ENCODE assay signal across 8 cellular contexts in the genomic region with DNA sequence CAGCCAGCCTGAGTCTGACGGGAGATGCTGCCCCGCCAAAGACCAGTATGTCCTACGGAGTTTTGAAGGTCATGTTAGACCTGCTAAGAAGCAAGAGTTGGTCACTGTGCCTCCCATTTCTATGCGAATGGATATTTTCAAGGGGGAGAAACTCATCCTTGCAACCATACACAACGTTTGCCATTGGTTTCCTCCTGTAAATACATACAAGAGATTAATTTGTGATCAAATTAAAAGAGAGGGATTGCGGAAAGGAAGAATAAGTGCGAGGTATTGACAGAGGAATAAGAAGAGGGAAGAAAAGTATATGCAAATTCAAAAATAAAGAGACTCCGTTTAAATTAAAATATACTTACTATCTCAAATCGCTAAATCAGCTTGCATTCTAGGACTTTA. TPM values are rescaled to one million over a fixed set of nuclear protein-coding genes. Genes with fewer than 3 reads are reported as not detected.
A peak's percentile ranks its signal among the peaks of the same experiment; 100 is the strongest.
DNase-seq lines count a peak whose midpoint lies in the region; ATAC-seq lines count a peak whose summit lies in the region.

No MANE protein-coding gene starts in this region.

- H3K27ac ChIP-seq in effector memory CD4-positive, alpha-beta T cell (ENCODE audit: insufficient read depth, low read length, poor library complexity, severe bottlenecking): no peak overlapping the region

- POLR2A ChIA-PET in activated CD8-positive, alpha-beta T cell treated with anti-CD3 and anti-CD28 coated beads, Interleukin-2, amount 10 ng/mL, durations not matched to agents 7 days and 5 days (lab: Charles Lee): interaction anchor here (0.5 kb wide), 1 partner anchor 74 kb away, joined by 3 read pairs; no protein-coding TSS in a partner anchor

- no peak overlapping the region for H3K4me3 ChIP-seq in effector memory CD4-positive, alpha-beta T cell (ENCODE audit: insufficient read depth, low read depth, low read length, poor library complexity, severe bottlenecking)

- peak overlapping the region; percentile 14 for H3K27ac Mint-ChIP-seq in activated CD4-positive, alpha-beta T cell treated with anti-CD3 and anti-CD28 coated beads, Interleukin-2, amount 10 ng/mL, durations not matched to agents 24 days and 14 days
- no peak overlapping the region for H3K27ac Mint-ChIP-seq in activated CD8-positive, alpha-beta T cell treated with anti-CD3 and anti-CD28 coated beads, Interleukin-2, amount 10 ng/mL, durations not matched to agents 7 days and 5 days
- no peak overlapping the region for H3K27ac Mint-ChIP-seq in immature natural killer cell
- H3K27ac Mint-ChIP-seq in stimulated activated naive CD8-positive, alpha-beta T cell treated with anti-CD3 and anti-CD28 coated beads, Interleukin-15, amount 100 ng/mL, for 72 hours: no peak overlapping the region

- CTCF ChIA-PET in activated CD8-positive, alpha-beta T cell treated with anti-CD3 and anti-CD28 coated beads, Interleukin-2, amount 10 ng/mL, durations not matched to agents 7 days and 5 days (lab: Charles Lee): interaction anchor here (1.1 kb wide), 1 partner anchor 63 kb away, joined by 3 read pairs; no protein-coding TSS in a partner anchor

- no peaks in the 10 kb centered on the region for H3K36me3 Mint-ChIP-seq in activated CD4-positive, alpha-beta T cell treated with anti-CD3 and anti-CD28 coated beads, Interleukin-2, amount 10 ng/mL, durations not matched to agents 24 days and 14 days (ENCODE audit: low read depth)
- no peaks in the 10 kb centered on the region for H3K36me3 Mint-ChIP-seq in activated CD8-positive, alpha-beta T cell treated with anti-CD3 and anti-CD28 coated beads, Interleukin-2, amount 10 ng/mL, durations not matched to agents 7 days and 5 days (ENCODE audit: low read depth)
- H3K36me3 Mint-ChIP-seq in immature natural killer cell: no peaks in the 10 kb centered on the region

- H3K27me3 ChIP-seq in effector memory CD4-positive, alpha-beta T cell (replicated peaks; ENCODE audit: control insufficient read depth, insufficient read depth, low read length, poor library complexity, severe bottlenecking): peaks cover 22% of the 10 kb centered on the region

- intact Hi-C loops in activated CD4-positive, alpha-beta T cell treated with anti-CD3 and anti-CD28 coated beads, Interleukin-2, amount 10 ng/mL, durations not matched to agents 24 days and 14 days (cut with micrococcal nuclease): loop anchor here (2.0 kb wide), 1 partner anchor 75 kb away; a partner anchor contains a TSS

- peaks cover 14% of the 10 kb centered on the region for H3K4me1 ChIP-seq in effector memory CD4-positive, alpha-beta T cell (ENCODE audit: control insufficient read depth, insufficient read depth, low read length, poor library complexity, severe bottlenecking)

- peaks cover 16% of the 10 kb centered on the region for H3K4me1 Mint-ChIP-seq in activated CD4-positive, alpha-beta T cell treated with anti-CD3 and anti-CD28 coated beads, Interleukin-2, amount 10 ng/mL, durations not matched to agents 24 days and 14 days
- H3K4me1 Mint-ChIP-seq in activated CD8-positive, alpha-beta T cell treated with anti-CD3 and anti-CD28 coated beads, Interleukin-2, amount 10 ng/mL, durations not matched to agents 7 days and 5 days (ENCODE audit: low read depth): peaks cover 11% of the 10 kb centered on the region
- H3K4me1 Mint-ChIP-seq in immature natural killer cell: peaks cover 19 to 28% of the 10 kb centered on the region in 2 donors
- H3K4me1 Mint-ChIP-seq in stimulated activated naive CD8-positive, alpha-beta T cell treated with anti-CD3 and anti-CD28 coated beads, Interleukin-15, amount 100 ng/mL, for 72 hours: peaks cover 24% of the 10 kb centered on the region

- H3K4me3 Mint-ChIP-seq in activated CD4-positive, alpha-beta T cell treated with anti-CD3 and anti-CD28 coated beads, Interleukin-2, amount 10 ng/mL, durations not matched to agents 24 days and 14 days: peak overlapping the region; percentile 84
- H3K4me3 Mint-ChIP-seq in activated CD8-positive, alpha-beta T cell treated with anti-CD3 and anti-CD28 coated beads, Interleukin-2, amount 10 ng/mL, durations not matched to agents 7 days and 5 days: peak overlapping the region; percentile 71
- H3K4me3 Mint-ChIP-seq in immature natural killer cell: peak overlapping the region; percentile 82 to 94 (median 90)
- H3K4me3 Mint-ChIP-seq in stimulated activated naive CD8-positive, alpha-beta T cell treated with anti-CD3 and anti-CD28 coated beads, Interleukin-15, amount 100 ng/mL, for 72 hours: peak overlapping the region; percentile 84 to 90

- H3K27me3 Mint-ChIP-seq in activated CD4-positive, alpha-beta T cell treated with anti-CD3 and anti-CD28 coated beads, Interleukin-2, amount 10 ng/mL, durations not matched to agents 24 days and 14 days: peaks cover 55% of the 10 kb centered on the region
- H3K27me3 Mint-ChIP-seq in activated CD8-positive, alpha-beta T cell treated with anti-CD3 and anti-CD28 coated beads, Interleukin-2, amount 10 ng/mL, durations not matched to agents 7 days and 5 days (ENCODE audit: low read depth): peaks cover 45% of the 10 kb centered on the region
- peaks cover 8 to 20% (median 14%) of the 10 kb centered on the region in 3 donors for H3K27me3 Mint-ChIP-seq in immature natural killer cell (ENCODE audit: low read depth in 3 of 3)
- peaks cover 54% of the 10 kb centered on the region for H3K27me3 Mint-ChIP-seq in stimulated activated naive CD8-positive, alpha-beta T cell treated with anti-CD3 and anti-CD28 coated beads, Interleukin-15, amount 100 ng/mL, for 72 hours

- no peaks in the 10 kb centered on the region for H3K9me3 ChIP-seq in effector memory CD4-positive, alpha-beta T cell (ENCODE audit: control insufficient read depth, low read length)

- no peak for DNase-seq in activated CD4-positive, alpha-beta T cell treated with anti-CD3 and anti-CD28 coated beads, Interleukin-2, amount 10 ng/mL, durations not matched to agents 24 days and 14 days
- DNase-seq in activated CD4-positive, alpha-beta T cell treated with anti-CD3 and anti-CD28 coated beads for 4 hours: no peak
- no peak for DNase-seq in activated CD8-positive, alpha-beta T cell treated with anti-CD3 and anti-CD28 coated beads, Interleukin-2, amount 10 ng/mL, durations not matched to agents 7 days and 5 days
- DNase-seq in immature natural killer cell: no peak
- no peak for DNase-seq in stimulated activated naive CD8-positive, alpha-beta T cell treated with anti-CD3 and anti-CD28 coated beads, Interleukin-15, amount 100 ng/mL, for 72 hours
- DNase-seq in stimulated activated CD8-positive, alpha-beta memory T cell treated with anti-CD3 and anti-CD28 coated beads, Interleukin-4, amount 100 ng/mL, for 48 hours: no peak
- no peak for DNase-seq in effector memory CD4-positive, alpha-beta T cell

- no peaks in the 10 kb centered on the region for H3K9me3 Mint-ChIP-seq in activated CD4-positive, alpha-beta T cell treated with anti-CD3 and anti-CD28 coated beads, Interleukin-2, amount 10 ng/mL, durations not matched to agents 24 days and 14 days
- no peaks in the 10 kb centered on the region for H3K9me3 Mint-ChIP-seq in activated CD8-positive, alpha-beta T cell treated with anti-CD3 and anti-CD28 coated beads, Interleukin-2, amount 10 ng/mL, durations not matched to agents 7 days and 5 days (ENCODE audit: insufficient read depth)
- H3K9me3 Mint-ChIP-seq in immature natural killer cell: no peaks in the 10 kb centered on the region
- no peaks in the 10 kb centered on the region for H3K9me3 Mint-ChIP-seq in stimulated activated naive CD8-positive, alpha-beta T cell treated with anti-CD3 and anti-CD28 coated beads, Interleukin-15, amount 100 ng/mL, for 72 hours

- no peaks in the 10 kb centered on the region for H3K36me3 ChIP-seq in effector memory CD4-positive, alpha-beta T cell (ENCODE audit: control insufficient read depth, insufficient read depth, low read length)

- ATAC-seq in activated CD8-positive, alpha-beta T cell treated with anti-CD3 and anti-CD28 coated beads, Interleukin-2, amount 10 ng/mL, durations not matched to agents 7 days and 5 days: no peak
- ATAC-seq in stimulated activated naive CD8-positive, alpha-beta T cell treated with anti-CD3 and anti-CD28 coated beads, Interleukin-15, amount 100 ng/mL, for 72 hours: no peak
- ATAC-seq in HG03342 (IDR thresholded peaks at IDR 0.05; ENCODE audit: unreplicated experiment): no peak

RNA-seq across cellular contexts. Expression of a gene that starts 0.8 kb away (rescaled TPM):
- 0.19 and 0.31 TPM in 2 replicates for total RNA-seq in activated CD4-positive, alpha-beta T cell treated with anti-CD3 and anti-CD28 coated beads, Interleukin-2, amount 10 ng/mL, durations not matched to agents 24 days and 14 days
- under 1 TPM; 0.29 to 0.47 TPM for total RNA-seq in activated CD8-positive, alpha-beta T cell treated with anti-CD3 and anti-CD28 coated beads, Interleukin-2, amount 10 ng/mL, durations not matched to agents 7 days and 5 days
- under 1 TPM in 1 of 3 donors, not detected in 2; 0.11 TPM for polyA plus RNA-seq in immature natural killer cell
